Comparison of ENCODE assay signal across 10 cellular contexts in genomic region chr1:163922743-163923186, GRCh38.
DNase-seq lines count a peak whose midpoint lies in the region; ATAC-seq and TF ChIP-seq lines count a peak whose summit lies in the region.
"Had no signal": no experiment of that assay in that cellular context is flagged by ENCODE, and none has a peak within 500 bp of the region (broad histone marks: within the 10 kb centered on the region; RNA-seq: fewer than 3 reads in every experiment).

No MANE protein-coding gene starts in this region.

- H3K4me1 ChIP-seq in sigmoid colon, result peaks cover 0 to 7% (median 0%) of the 10 kb centered on the region in 4 donors

- no peaks in the 10 kb centered on the region for H3K36me3 ChIP-seq in sigmoid colon

- intact Hi-C loops in sigmoid colon (cut with DNase I), result no loop called here

- H3K4me3 ChIP-seq in sigmoid colon, result peak overlapping the region in 1 of 4 donors; percentile 5

- no peaks in the 10 kb centered on the region for H3K9me3 ChIP-seq in sigmoid colon

- no peak for TF ChIP-seq CTCF in sigmoid colon (IDR thresholded peaks at IDR 0.05)

- DNase-seq in NCI-H146 (lab: John Stamatoyannopoulos, UW) (peak; percentile 5), NCI-H146 treated with DMSO at 0.1 percent for 48 hours (lab: John Stamatoyannopoulos, UW; ENCODE audit: unreplicated experiment) (no peak), ureter (ENCODE audit: low spot score) (no peak), NCI-H2171 treated with DMSO at 0.1 percent for 48 hours (lab: John Stamatoyannopoulos, UW) (no peak), sigmoid colon (no peak)
- no peak for DNase-seq in stimulated activated naive CD8-positive, alpha-beta T cell treated with anti-CD3 and anti-CD28 coated beads, Interleukin-15, Interleukin-2, amounts not matched to agents 100 U/mL and 50 U/mL, for 24 hours
- DNase-seq: central memory CD4-positive, alpha-beta T cell; stimulated activated CD4-positive, alpha-beta T cell treated with anti-CD3 and anti-CD28 coated beads, Interleukin-4, amount 100 ng/mL, for 4 hours had no signal

- no peaks in the 10 kb centered on the region for H3K27me3 ChIP-seq in sigmoid colon

- TF ChIP-seq POLR2A in sigmoid colon (IDR thresholded peaks at IDR 0.05), result no peak

- peak overlapping the region in 1 of 4 donors; percentile 19 for H3K27ac ChIP-seq in sigmoid colon

- no peak for TF ChIP-seq EP300 in sigmoid colon (IDR thresholded peaks at IDR 0.05)

- ATAC-seq in HG02623 (IDR thresholded peaks at IDR 0.05; ENCODE audit: unreplicated experiment) (peak; percentile 95), HG03571 (IDR thresholded peaks at IDR 0.05; ENCODE audit: unreplicated experiment) (peak; percentile 85)
- peak; percentile 36 for ATAC-seq in stimulated activated naive CD8-positive, alpha-beta T cell treated with anti-CD3 and anti-CD28 coated beads, Interleukin-15, Interleukin-2, amounts not matched to agents 100 U/mL and 50 U/mL, for 24 hours

Comparison
In these comparisons a context has a peak if more than half of its experiments do, and no peak if none do; other contexts are left out.
1. ATAC-seq: peak in every context shown above with its lines; median percentile 95 in HG02623; 85 in HG03571; 36 in stimulated activated naive CD8-positive, alpha-beta T cell treated with anti-CD3 and anti-CD28 coated beads, Interleukin-15, Interleukin-2, amounts not matched to agents 100 U/mL and 50 U/mL, for 24 hours.